27 cellular contexts compared by ENCODE assay signal in genomic region chr5:65171645-65172044, GRCh38.
DNase-seq lines count a peak whose midpoint lies in the region; ATAC-seq and TF ChIP-seq lines count a peak whose summit lies in the region.
"Had no signal": no experiment of that assay in that cellular context is flagged by ENCODE, and none has a peak within 500 bp of the region (broad histone marks: within the 10 kb centered on the region; RNA-seq: fewer than 3 reads in every experiment).

No MANE protein-coding gene starts in this region.

- no peak overlapping the region for H4K8ac ChIP-seq in mesendoderm (ENCODE audit: low read depth, low read length)

- no peak overlapping the region for H3K56ac ChIP-seq in mesendoderm (ENCODE audit: low read length)

- TF ChIP-seq CTCF in GM13976 (IDR thresholded peaks at IDR 0.05; ENCODE audit: borderline replicate concordance, control extremely low read depth, extremely low read depth, insufficient read depth, missing control alignments) (no peak), lower lobe of right lung (IDR thresholded peaks at IDR 0.05) (no peak)

- H3K4me3 ChIP-seq in mesendoderm (ENCODE audit: low read length) (no peak overlapping the region), lower lobe of right lung (no peak overlapping the region)
- H3K4me3 ChIP-seq: MG63 had no signal

- H3K9me3 ChIP-seq in lower lobe of right lung, result no peaks in the 10 kb centered on the region
- H3K9me3 ChIP-seq: BE2C, MG63 had no signal

- no peak overlapping the region for H2BK15ac ChIP-seq in mesendoderm (replicated peaks; ENCODE audit: low read depth)

- H4K5ac ChIP-seq in mesendoderm (ENCODE audit: low read length), result no peak overlapping the region

- DNase-seq in GM13976 (ENCODE audit: low spot score) (peak; percentile 42), mesendoderm (no peak), nucleus accumbens (lab: John Stamatoyannopoulos, UW) (no peak), lower lobe of right lung (no peak), HUDEP-2 (lab: John Stamatoyannopoulos, UW; ENCODE audit: unreplicated experiment in 76 of 76) (no peak), amygdala (lab: John Stamatoyannopoulos, UW) (no peak)
- DNase-seq: 8988T; ACHN; BE2C; CD8-positive, alpha-beta memory T cell; DMS 273 treated with DMSO at 0.1 percent for 48 hours; DND-41; HCEC 1CT; KG1; MG63; NCI-H1105 treated with DMSO at 0.1 percent for 48 hours; NCI-H146; NCI-H1930; NCI-H2107; NCI-H446 treated with DMSO at 0.1 percent for 48 hours; NCI-H526; SHP77 treated with DMSO at 0.1 percent for 48 hours; T-helper 1 cell had no signal

- no peak overlapping the region for H2BK120ac ChIP-seq in mesendoderm (ENCODE audit: low read depth, low read length)

- H3K23ac ChIP-seq in mesendoderm (ENCODE audit: low read length), result no peak overlapping the region

- H3K4me2 ChIP-seq in mesendoderm (ENCODE audit: low read length), result no peak overlapping the region

- no peak overlapping the region for H3K9ac ChIP-seq in mesendoderm (ENCODE audit: low read length)

- H3K79me2 ChIP-seq in mesendoderm (ENCODE audit: control insufficient read depth, insufficient read depth, low read length), result no peaks in the 10 kb centered on the region

- H3K27ac ChIP-seq in mesendoderm (ENCODE audit: low read depth, low read length), result no peak overlapping the region
- no peak overlapping the region for H3K27ac ChIP-seq in lower lobe of right lung
- H3K27ac ChIP-seq: RWPE1 had no signal

- H3K4ac ChIP-seq in mesendoderm (ENCODE audit: low read depth, low read length), result peak overlapping the region; percentile 52

- no peak overlapping the region for H2AK5ac ChIP-seq in mesendoderm (ENCODE audit: low read length)

- H3K36me3 ChIP-seq in mesendoderm (ENCODE audit: control insufficient read depth, insufficient read depth, low read length) (no peaks in the 10 kb centered on the region), lower lobe of right lung (no peaks in the 10 kb centered on the region)
- H3K36me3 ChIP-seq: BE2C had no signal

- no CpG with 5 or more reads among the region's 4 CpGs for WGBS in mesendoderm (ENCODE audit: extremely low coverage, insufficient coverage, low lambda C conversion rate)

- intact Hi-C loops in lower lobe of right lung (cut with DNase I), result no loop called here

- peak; percentile 44 for ATAC-seq in GM19351 (IDR thresholded peaks at IDR 0.05; ENCODE audit: unreplicated experiment)
- ATAC-seq in HG03045 (IDR thresholded peaks at IDR 0.05; ENCODE audit: unreplicated experiment), result peak; percentile 69
- ATAC-seq in lower lobe of right lung, result no peak
- ATAC-seq: Panc1 had no signal

- H3K4me1 ChIP-seq in mesendoderm (ENCODE audit: control insufficient read depth, low read depth, low read length), result no peaks in the 10 kb centered on the region
- no peaks in the 10 kb centered on the region for H3K4me1 ChIP-seq in lower lobe of right lung
- H3K4me1 ChIP-seq: BE2C had no signal

- H2BK5ac ChIP-seq in mesendoderm (ENCODE audit: low read length), result no peak overlapping the region

- H3K18ac ChIP-seq in mesendoderm (ENCODE audit: low read length), result no peak overlapping the region

- H3K79me1 ChIP-seq in mesendoderm (ENCODE audit: low read length), result no peaks in the 10 kb centered on the region

- H3K27me3 ChIP-seq in mesendoderm (ENCODE audit: insufficient read depth, low read length, poor library complexity), result no peaks in the 10 kb centered on the region
- H3K27me3 ChIP-seq in lower lobe of right lung (ENCODE audit: low read depth), result no peaks in the 10 kb centered on the region
- H3K27me3 ChIP-seq: MG63 had no signal

- in situ Hi-C loops in GM13976 (cut with MboI; ENCODE audit: low sequenced_read_pairs, unreplicated experiment), result no loop called here

Comparison
In these comparisons a context has a peak if more than half of its experiments do, and no peak if none do; other contexts are left out.
1. ATAC-seq: peak in GM19351 (single experiment) and HG03045 (single experiment); none in lower lobe of right lung (0 of 2).